In genomic region chr16:57277586-57277985, GRCh38 we compare ENCODE assay signal across 8 cellular contexts. TPM values are rescaled to one million over a fixed set of nuclear protein-coding genes. Genes with fewer than 3 reads are reported as not detected.
DNase-seq lines count a peak whose midpoint lies in the region; ATAC-seq, FAIRE-seq and TF ChIP-seq lines count a peak whose summit lies in the region.

No MANE protein-coding gene starts in this region.

- peak overlapping the region; percentile 61 to 81 for H3K4me3 Mint-ChIP-seq in activated T-cell treated with anti-CD3 and anti-CD28 coated beads, Interleukin-2, amount 50 U/mL, for 72 hours
- H3K4me3 Mint-ChIP-seq in chondrocyte (ENCODE audit: unreplicated experiment) (no peak overlapping the region), immature natural killer cell (no peak overlapping the region)

- H3K4me1 Mint-ChIP-seq in activated T-cell treated with anti-CD3 and anti-CD28 coated beads, Interleukin-2, amount 50 U/mL, for 72 hours (ENCODE audit: low read depth): peaks cover 29% of the 10 kb centered on the region
- H3K4me1 Mint-ChIP-seq in chondrocyte (ENCODE audit: low read depth) (peaks cover 10% of the 10 kb centered on the region), immature natural killer cell (peaks cover 10 to 14% of the 10 kb centered on the region in 2 donors)

- H3K36me3 Mint-ChIP-seq in activated T-cell treated with anti-CD3 and anti-CD28 coated beads, Interleukin-2, amount 50 U/mL, for 72 hours (ENCODE audit: insufficient read depth in 2 of 2): no peaks in the 10 kb centered on the region
- H3K36me3 Mint-ChIP-seq in chondrocyte (ENCODE audit: low read depth): no peaks in the 10 kb centered on the region
- H3K36me3 Mint-ChIP-seq in immature natural killer cell: no peaks in the 10 kb centered on the region

- dilution Hi-C loops in keratinocyte (cut with MboI; ENCODE audit: extremely low pct_ligation_motif_present, low sequenced_read_pairs): no loop called here

- peak; percentile 98 for FAIRE-seq in keratinocyte (lab: Jason Lieb, UNC)

- peak overlapping the region; percentile 80 for H3K4me2 ChIP-seq in keratinocyte (ENCODE audit: control insufficient read depth, extremely low read depth, insufficient read depth, low read depth, low read length)

- H3K27me3 ChIP-seq in keratinocyte (ENCODE audit: control insufficient read depth, extremely low read depth, insufficient read depth, low read length): no peaks in the 10 kb centered on the region

- H3K9me1 ChIP-seq in keratinocyte (ENCODE audit: control insufficient read depth, extremely low read depth, insufficient read depth, low read length): no peaks in the 10 kb centered on the region

- H3K79me2 ChIP-seq in keratinocyte (ENCODE audit: control insufficient read depth, insufficient read depth, low read length): no peaks in the 10 kb centered on the region

- H2AFZ ChIP-seq in keratinocyte (ENCODE audit: control insufficient read depth, low read length): no peak overlapping the region

- TF ChIP-seq CTCF in keratinocyte (optimal IDR thresholded peaks at IDR 0.05 in 1 of 3, IDR thresholded peaks at IDR 0.05 in 1 of 3, conservative IDR thresholded peaks at IDR 0.05 in 1 of 3; ENCODE audit: extremely low read depth in 1 of 3, insufficient read depth in 2 of 3, low read length in 3 of 3) (no peak), chondrocyte (IDR thresholded peaks at IDR 0.05) (no peak)

- H3K9ac ChIP-seq in keratinocyte (ENCODE audit: control insufficient read depth, extremely low read depth, insufficient read depth, low read length): peak overlapping the region; percentile 54

- H3K27me3 Mint-ChIP-seq in activated T-cell treated with anti-CD3 and anti-CD28 coated beads, Interleukin-2, amount 50 U/mL, for 72 hours (ENCODE audit: low read depth): peaks cover 10% of the 10 kb centered on the region
- H3K27me3 Mint-ChIP-seq in chondrocyte (ENCODE audit: low read depth) (peaks cover 7% of the 10 kb centered on the region), immature natural killer cell (ENCODE audit: low read depth in 3 of 3) (peaks cover 2 to 10% (median 2%) of the 10 kb centered on the region in 3 donors)

- no peaks in the 10 kb centered on the region for H3K36me3 ChIP-seq in keratinocyte (ENCODE audit: control insufficient read depth in 2 of 2, extremely low read depth in 1 of 2, insufficient read depth in 2 of 2, low read length in 2 of 2)

- peaks cover 39% of the 10 kb centered on the region for H3K4me1 ChIP-seq in keratinocyte (ENCODE audit: control insufficient read depth, extremely low read depth, insufficient read depth, low read length)

- ATAC-seq in activated T-cell treated with anti-CD3 and anti-CD28 coated beads, Interleukin-2, amount 50 U/mL, for 72 hours (replicated peaks in 1 of 2): peak; percentile 98
- ATAC-seq in GM21423 (IDR thresholded peaks at IDR 0.05; ENCODE audit: unreplicated experiment): no peak

- peak overlapping the region; percentile 92 for H3K27ac Mint-ChIP-seq in activated T-cell treated with anti-CD3 and anti-CD28 coated beads, Interleukin-2, amount 50 U/mL, for 72 hours
- H3K27ac Mint-ChIP-seq in chondrocyte (ENCODE audit: unreplicated experiment): no peak overlapping the region
- no peak overlapping the region for H3K27ac Mint-ChIP-seq in immature natural killer cell

- H4K20me1 ChIP-seq in keratinocyte (ENCODE audit: control insufficient read depth, extremely low read depth, insufficient read depth, low read length): no peaks in the 10 kb centered on the region

- H3K9me3 ChIP-seq in keratinocyte (ENCODE audit: control insufficient read depth, low read depth, low read length): no peaks in the 10 kb centered on the region

- peak; percentile 38 for DNase-seq in COLO668 (lab: John Stamatoyannopoulos, UW; ENCODE audit: unreplicated experiment)
- peak; percentile 21 for DNase-seq in NAMALWA (ENCODE audit: low spot score)
- DNase-seq in activated T-cell treated with anti-CD3 and anti-CD28 coated beads, Interleukin-2, amount 50 U/mL, for 72 hours: peak; percentile 69 to 77
- peak; percentile 91 for DNase-seq in keratinocyte (ENCODE audit: low read depth, low spot score)
- no peak for DNase-seq in chondrocyte (ENCODE audit: low spot score)
- DNase-seq in immature natural killer cell: no peak
- DNase-seq in superior temporal gyrus (ENCODE audit: extremely low spot score): no peak

- H3K27ac ChIP-seq in keratinocyte (ENCODE audit: control insufficient read depth, insufficient read depth, low read length): peak overlapping the region; percentile 91

- H3K9me3 Mint-ChIP-seq in activated T-cell treated with anti-CD3 and anti-CD28 coated beads, Interleukin-2, amount 50 U/mL, for 72 hours: no peaks in the 10 kb centered on the region
- no peaks in the 10 kb centered on the region for H3K9me3 Mint-ChIP-seq in chondrocyte (ENCODE audit: low read depth)
- no peaks in the 10 kb centered on the region for H3K9me3 Mint-ChIP-seq in immature natural killer cell

- no peak overlapping the region for H3K4me3 ChIP-seq in keratinocyte (ENCODE audit: control insufficient read depth in 2 of 3, extremely low read depth in 1 of 3, insufficient read depth in 2 of 3, low read depth in 1 of 3, low read length in 3 of 3)

RNA-seq across cellular contexts. Expression of gene PLLP, which starts 6.9 kb away (rescaled TPM):
- under 1 TPM in 1 of 2 donors, not detected in 1; 0.48 TPM for total RNA-seq in activated T-cell treated with anti-CD3 and anti-CD28 coated beads, Interleukin-2, amount 50 U/mL, for 72 hours
- polyA plus RNA-seq in keratinocyte (8.7 to 15.4 TPM (median 13.1 TPM) in 3 replicates), immature natural killer cell (under 1 TPM; 0.21 to 0.57 (median 0.33) TPM)
- polyA plus RNA-seq in keratinocyte (2011; ENCODE audit: low read depth): 2.0 TPM
- 7.6 and 10.6 TPM in 2 replicates for polyA plus RNA-seq in keratinocyte (2011; cell fraction: cytosol; rRNA removed)
- polyA plus RNA-seq in keratinocyte (2011; cell fraction: nucleus; rRNA removed): 5.4 and 8.0 TPM in 2 replicates
- polyA plus RNA-seq in keratinocyte (2012; ENCODE audit: low replicate concordance): 5.8 and 10.7 TPM in 2 replicates
- 8.3 to 14.0 TPM (median 14.0 TPM) in 3 replicates for polyA minus RNA-seq in keratinocyte
- polyA minus RNA-seq in keratinocyte (2011; cell fraction: cytosol; rRNA and poly(A)+ RNA removed): 9.0 TPM
- polyA minus RNA-seq in keratinocyte (2011; cell fraction: nucleus; rRNA and poly(A)+ RNA removed): 2.8 and 7.2 TPM in 2 replicates
- 0.02 TPM in 1 of 3 replicates, not detected in the others for total RNA-seq in chondrocyte

RNA-seq across cellular contexts. Expression of gene ARL2BP, which starts 32.5 kb away (rescaled TPM):
- 10 to 100 TPM; 27.9 to 30.3 TPM for total RNA-seq in activated T-cell treated with anti-CD3 and anti-CD28 coated beads, Interleukin-2, amount 50 U/mL, for 72 hours
- polyA plus RNA-seq in keratinocyte (55.2 to 107 TPM (median 98.0 TPM) in 3 replicates), immature natural killer cell (100 to 1,000 TPM; 130 to 221 (median 136) TPM)
- 37.9 TPM for polyA plus RNA-seq in keratinocyte (2011; ENCODE audit: low read depth)
- polyA plus RNA-seq in keratinocyte (2011; cell fraction: cytosol; rRNA removed): 80.7 and 116 TPM in 2 replicates
- polyA plus RNA-seq in keratinocyte (2011; cell fraction: nucleus; rRNA removed): 34.7 and 35.5 TPM in 2 replicates
- polyA plus RNA-seq in keratinocyte (2012; ENCODE audit: low replicate concordance): 41.8 and 65.4 TPM in 2 replicates
- polyA minus RNA-seq in keratinocyte: 42.4 to 71.7 TPM (median 60.0 TPM) in 3 replicates
- 66.4 TPM for polyA minus RNA-seq in keratinocyte (2011; cell fraction: cytosol; rRNA and poly(A)+ RNA removed)
- polyA minus RNA-seq in keratinocyte (2011; cell fraction: nucleus; rRNA and poly(A)+ RNA removed): 14.6 and 25.1 TPM in 2 replicates
- total RNA-seq in chondrocyte: 69.5 to 89.1 TPM (median 70.1 TPM) in 3 replicates

Comparison
In these comparisons a context has a peak if more than half of its experiments do, and no peak if none do; other contexts are left out.
1. DNase-seq: peak in COLO668 (single experiment), NAMALWA (single experiment), activated T-cell treated with anti-CD3 and anti-CD28 coated beads, Interleukin-2, amount 50 U/mL, for 72 hours (2 of 2) and keratinocyte (single experiment); none in chondrocyte (single experiment), immature natural killer cell (0 of 3) and superior temporal gyrus (single experiment).
2. H3K4me3 Mint-ChIP-seq: peak in activated T-cell treated with anti-CD3 and anti-CD28 coated beads, Interleukin-2, amount 50 U/mL, for 72 hours (2 of 2); none in chondrocyte (single experiment) and immature natural killer cell (0 of 5).